In the genomic region with DNA sequence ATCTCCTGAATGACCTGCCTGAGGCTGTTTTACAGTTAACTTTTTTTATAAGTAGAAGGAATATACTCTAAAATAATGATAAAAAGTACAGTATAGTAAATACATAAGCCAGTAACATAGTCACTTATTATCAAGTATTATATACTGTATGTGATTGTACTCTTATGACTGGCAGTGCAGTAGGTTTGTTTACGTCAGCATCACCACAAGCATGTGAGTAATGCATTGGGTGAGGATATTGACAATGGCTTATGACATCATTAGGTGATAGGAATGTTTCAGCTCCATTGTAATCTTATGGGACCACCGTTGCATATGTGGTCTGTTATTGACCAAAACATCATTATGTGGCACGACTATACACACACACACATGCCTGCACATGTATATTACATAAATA, we compare ENCODE assay signal across 18 cellular contexts. TPM values are rescaled to one million over a fixed set of nuclear protein-coding genes. Genes with fewer than 3 reads are reported as not detected.
DNase-seq lines count a peak whose midpoint lies in the region; ATAC-seq, FAIRE-seq and TF ChIP-seq lines count a peak whose summit lies in the region.
"Had no signal": no experiment of that assay in that cellular context is flagged by ENCODE, and none has a peak within 500 bp of the region (broad histone marks: within the 10 kb centered on the region; RNA-seq: fewer than 3 reads in every experiment).

No MANE protein-coding gene starts in this region.

- FAIRE-seq in K562 (lab: Jason Lieb, UNC) = peak; percentile 6
- FAIRE-seq: D721Med had no signal

- peaks cover 3% of the 10 kb centered on the region for H3K9me1 ChIP-seq in K562 (ENCODE audit: control insufficient read depth, insufficient read depth, low read length)

- H3K4me1 ChIP-seq in K562 (replicated peaks in 1 of 2; ENCODE audit: control insufficient read depth in 2 of 2, insufficient read depth in 2 of 2, low read length in 2 of 2) (no peaks in the 10 kb centered on the region; a peak in 1 of 5 replicates), mesenchymal stem cell (ENCODE audit: control insufficient read depth, insufficient read depth, low read depth, low read length) (no peaks in the 10 kb centered on the region), H9 (ENCODE audit: insufficient read depth, low read length) (no peaks in the 10 kb centered on the region)

- no peak for TF ChIP-seq POLR2A in K562 (conservative IDR thresholded peaks at IDR 0.05)

- H4K91ac ChIP-seq in mesenchymal stem cell (ENCODE audit: low read length) (no peak overlapping the region), H9 (ENCODE audit: insufficient read length, low read depth, low read length) (no peak overlapping the region)

- no peaks in the 10 kb centered on the region for H4K20me1 ChIP-seq in K562 (replicated peaks; ENCODE audit: control insufficient read depth, insufficient read depth, low read length)
- H4K20me1 ChIP-seq in H9 (ENCODE audit: control insufficient read depth, insufficient read depth, insufficient read length) = no peaks in the 10 kb centered on the region

- H3K4me3 ChIP-seq in K562 (no peak overlapping the region), mesenchymal stem cell (ENCODE audit: insufficient read depth in 1 of 2, low read depth in 1 of 2, low read length in 2 of 2) (no peak overlapping the region)

- H2AK5ac ChIP-seq in mesenchymal stem cell (ENCODE audit: low read length, severe bottlenecking) (no peak overlapping the region), H9 (ENCODE audit: insufficient read length, low read length) (no peak overlapping the region)

- H3K4me2 ChIP-seq in K562 (ENCODE audit: insufficient read depth, low read length) (no peak overlapping the region), mesenchymal stem cell (ENCODE audit: low read length, poor library complexity, severe bottlenecking) (no peak overlapping the region), H9 (ENCODE audit: insufficient read depth, insufficient read length, low read length) (no peak overlapping the region)

- no peak overlapping the region for H3K27ac Mint-ChIP-seq in H9
- H3K27ac Mint-ChIP-seq: B cell; CD8-positive, alpha-beta T cell; IgD-negative memory B cell had no signal

- TF ChIP-seq EP300 in K562 (IDR thresholded peaks at IDR 0.05; ENCODE audit: low read length) = no peak

- H3K18ac ChIP-seq in mesenchymal stem cell (ENCODE audit: low read depth in 1 of 2, low read length in 2 of 2) (no peak overlapping the region), H9 (ENCODE audit: insufficient read length, low read depth, low read length) (no peak overlapping the region)

- H3T11ph ChIP-seq in H9 (ENCODE audit: low read length) = no peak overlapping the region

- H3K9me3 Mint-ChIP-seq in H9 = no peaks in the 10 kb centered on the region
- H3K9me3 Mint-ChIP-seq: CD8-positive, alpha-beta T cell; IgD-negative memory B cell had no signal

- H3K4me3 Mint-ChIP-seq in H9 = no peak overlapping the region
- H3K4me3 Mint-ChIP-seq: B cell; CD8-positive, alpha-beta T cell; IgD-negative memory B cell had no signal

- H3K36me3 ChIP-seq in K562 (ENCODE audit: control insufficient read depth, insufficient read depth, low read length) (peaks cover 41% of the 10 kb centered on the region), mesenchymal stem cell (ENCODE audit: control insufficient read depth in 1 of 2, insufficient read depth in 2 of 2, low read depth in 1 of 2, low read length in 2 of 2) (peaks cover 6 to 67% of the 10 kb centered on the region in 2 experiments)

- ATAC-seq in K562 (no peak), GM19397 (IDR thresholded peaks at IDR 0.05; ENCODE audit: unreplicated experiment) (no peak)
- ATAC-seq: CD8-positive, alpha-beta T cell; HCT116 had no signal

- in situ Hi-C loops in SK-MEL-5 (cut with HindIII; ENCODE audit: low pct_unique_long_range_greater_than_20kb, low sequenced_read_pairs) (no loop called here), K562 (cut with MboI) (no loop called here), KBM-7 (cut with MboI; ENCODE audit: low pct_unique_long_range_greater_than_20kb, low sequenced_read_pairs) (no loop called here)

- POLR2A ChIA-PET in K562 (lab: Yijun Ruan, JAX) = no interaction called here

- H3K14ac ChIP-seq in mesenchymal stem cell (ENCODE audit: low read length in 2 of 2) = no peak overlapping the region
- no peak overlapping the region for H3K14ac ChIP-seq in H9 (ENCODE audit: insufficient read depth, low read length)

- H2AFZ ChIP-seq in K562 (ENCODE audit: low read depth, low read length) = no peak overlapping the region
- H2AFZ ChIP-seq in mesenchymal stem cell (ENCODE audit: low read depth, low read length) = no peak overlapping the region
- H2AFZ ChIP-seq in H9 (ENCODE audit: low read length) = no peak overlapping the region

- no peak overlapping the region for H4K8ac ChIP-seq in mesenchymal stem cell (ENCODE audit: low read length)
- H4K8ac ChIP-seq in H9 (replicated peaks; ENCODE audit: insufficient read length, low read depth, low read length) = no peak overlapping the region

- H3K79me2 ChIP-seq in K562 (ENCODE audit: control insufficient read depth, insufficient read depth, low read length) = no peaks in the 10 kb centered on the region
- H3K79me2 ChIP-seq in H9 (ENCODE audit: insufficient read depth, low read length) = no peaks in the 10 kb centered on the region

- H3K27ac ChIP-seq in K562 (ENCODE audit: extremely low read depth, low read depth, low read length) (no peak overlapping the region), mesenchymal stem cell (ENCODE audit: low read length, poor library complexity, severe bottlenecking) (no peak overlapping the region), H9 (ENCODE audit: insufficient read length, low read depth, low read length) (no peak overlapping the region)
- H3K27ac ChIP-seq: HL-60 had no signal

- TF ChIP-seq CTCF in K562 (IDR thresholded peaks at IDR 0.05 in 2 of 3, conservative IDR thresholded peaks at IDR 0.05 in 1 of 3; ENCODE audit: insufficient read depth in 2 of 3, low read depth in 1 of 3, low read length in 3 of 3) = no peak
- TF ChIP-seq CTCF in H9 (conservative IDR thresholded peaks at IDR 0.05) = no peak

- H3K4ac ChIP-seq in mesenchymal stem cell (ENCODE audit: low read depth in 1 of 2, low read length in 2 of 2) (no peak overlapping the region), H9 (ENCODE audit: low read depth, low read length) (no peak overlapping the region)

- H3K36me3 Mint-ChIP-seq in H9 (ENCODE audit: insufficient read depth in 1 of 3, low read depth in 3 of 3) = peaks cover 12 to 49% (median 48%) of the 10 kb centered on the region in 3 experiments

- H3K79me1 ChIP-seq in mesenchymal stem cell (replicated peaks; ENCODE audit: low read length, poor library complexity, severe bottlenecking) = peaks cover 3% of the 10 kb centered on the region
- no peaks in the 10 kb centered on the region for H3K79me1 ChIP-seq in H9 (ENCODE audit: insufficient read depth, low read depth, low read length, poor library complexity, severe bottlenecking)

- no peak overlapping the region for H4K5ac ChIP-seq in H9 (ENCODE audit: insufficient read length, low read depth, low read length)

- DNase-seq in ELR (ENCODE audit: low read depth) (peak; percentile 55), SK-MEL-5 (ENCODE audit: low read depth, low spot score) (peak; percentile 64), K562 (ENCODE audit: extremely low read depth in 1 of 4, low spot score in 3 of 4) (no peak), mesenchymal stem cell (peak; percentile 12), KBM-7 (no peak), H9 (no peak)
- DNase-seq in activated CD4-positive, CD25-positive, alpha-beta regulatory T cell (lab: John Stamatoyannopoulos, UW) = no peak
- DNase-seq: C1 segment of cervical spinal cord; CD8-positive, alpha-beta T cell; COR-L47; DMS153; DMS79 treated with DMSO at 0.1 percent for 48 hours had no signal

- H3K23ac ChIP-seq in mesenchymal stem cell (ENCODE audit: low read length in 2 of 2) (no peak overlapping the region), H9 (ENCODE audit: insufficient read length, low read depth, low read length) (no peak overlapping the region)

- no peaks in the 10 kb centered on the region for H3K4me1 Mint-ChIP-seq in H9
- H3K4me1 Mint-ChIP-seq: B cell had no signal

- H3K9ac ChIP-seq in K562 (ENCODE audit: insufficient read depth in 1 of 2, low read depth in 2 of 2, low read length in 2 of 2) (no peak overlapping the region), mesenchymal stem cell (ENCODE audit: low read length) (no peak overlapping the region), H9 (ENCODE audit: extremely low read depth, insufficient read length, low read length) (no peak overlapping the region)

- H3K9me3 ChIP-seq in K562 (replicated peaks; ENCODE audit: control insufficient read depth, insufficient read depth, low read depth, low read length) (no peaks in the 10 kb centered on the region), mesenchymal stem cell (ENCODE audit: control insufficient read depth, low read length) (no peaks in the 10 kb centered on the region), H9 (ENCODE audit: control insufficient read depth, low read depth, low read length) (no peaks in the 10 kb centered on the region)

- BruUV-seq in K562 (replicated peaks; lab: Mats Ljungman, UMichigan) = no TSS peak

- no peak for TF ChIP-seq RAD21 in K562 (CRISPR knock-in tag; conservative IDR thresholded peaks at IDR 0.05 in 1 of 2, IDR thresholded peaks at IDR 0.05 in 1 of 2)

- no peak overlapping the region for H2BK20ac ChIP-seq in H9 (ENCODE audit: low read depth, low read length, poor library complexity, severe bottlenecking)

- H3K27me3 Mint-ChIP-seq in H9 (ENCODE audit: low read depth) = no peaks in the 10 kb centered on the region
- H3K27me3 Mint-ChIP-seq: B cell, IgD-negative memory B cell had no signal

- H2BK5ac ChIP-seq in mesenchymal stem cell (ENCODE audit: low read depth, low read length, poor library complexity, severe bottlenecking) (no peak overlapping the region), H9 (ENCODE audit: insufficient read length, low read length) (no peak overlapping the region)

- no peak overlapping the region for H2BK120ac ChIP-seq in mesenchymal stem cell (ENCODE audit: low read depth, low read length)
- H2BK120ac ChIP-seq in H9 (ENCODE audit: low read depth, low read length, poor library complexity, severe bottlenecking) = no peak overlapping the region

- H2BK12ac ChIP-seq in mesenchymal stem cell (ENCODE audit: low read length in 2 of 2) = no peak overlapping the region
- H2BK12ac ChIP-seq in H9 (ENCODE audit: insufficient read length, low read depth, low read length) = no peak overlapping the region

- CTCF ChIA-PET in K562 (lab: Yijun Ruan, JAX; ENCODE audit: low intra/inter-chr PET ratio) = no interaction called here

- intact Hi-C loops in K562 (cut with micrococcal nuclease) = no loop called here

- H3K23me2 ChIP-seq in H9 (ENCODE audit: insufficient read length, low read depth, low read length, poor library complexity, severe bottlenecking) = no peaks in the 10 kb centered on the region

- 69% methylated on average over 3 of the region's 3 CpGs for WGBS in K562 (ENCODE audit: insufficient coverage, low coverage, missing lambda C conversion rate)
- WGBS in mesenchymal stem cell = 94% methylated on average over 1 of the region's 3 CpGs
- WGBS in H9 (ENCODE audit: extremely low coverage, insufficient read length, low lambda C conversion rate) = no CpG with 5 or more reads among the region's 3 CpGs

- H3K27me3 ChIP-seq in K562 (ENCODE audit: control insufficient read depth in 2 of 2, insufficient read depth in 2 of 2, low read length in 2 of 2) (no peaks in the 10 kb centered on the region), mesenchymal stem cell (ENCODE audit: control insufficient read depth in 1 of 2, insufficient read depth in 1 of 2, low read length in 2 of 2) (no peaks in the 10 kb centered on the region), H9 (ENCODE audit: insufficient read depth, low read length) (no peaks in the 10 kb centered on the region)

- H3K56ac ChIP-seq in H9 (ENCODE audit: insufficient read length, low read depth, low read length) = no peak overlapping the region

- H2BK15ac ChIP-seq in mesenchymal stem cell (ENCODE audit: low read depth, poor library complexity, severe bottlenecking) (no peak overlapping the region), H9 (ENCODE audit: low read depth, low read length) (no peak overlapping the region)

RNA-seq across cellular contexts. Expression of a gene that starts 20.5 kb away (rescaled TPM):
- 13.8 and 14.1 TPM in 2 replicates for total RNA-seq in SK-MEL-5 (2014; rRNA removed; shearing (Covaris generic))
- 40.9 and 48.1 TPM in 2 replicates for polyA plus RNA-seq in SK-MEL-5 (2015; cell fraction: cytosol; rRNA removed)
- polyA plus RNA-seq in SK-MEL-5 (2015; cell fraction: nucleus; rRNA removed) = 26.5 and 49.3 TPM in 2 replicates
- total RNA-seq in K562 (2011; cell fraction: chromatin; rRNA removed; ENCODE audit: low replicate concordance) = 22.8 and 27.0 TPM in 2 replicates
- total RNA-seq in K562 (2011; cell fraction: nucleolus; rRNA removed) = 32.6 and 33.2 TPM in 2 replicates
- 35.9 and 47.6 TPM in 2 replicates for total RNA-seq in K562 (2011; cell fraction: nucleoplasm; rRNA removed)
- total RNA-seq in K562 (2014; rRNA removed) (15.9 and 17.7 TPM in 2 replicates), K562 (2014; rRNA removed; fragmentation: Illumina TruSeq; extraction: Trizol) (19.1 and 20.3 TPM in 2 replicates), K562 (2015; rRNA removed; fragmentation: Illumina TruSeq; extraction: Trizol) (19.9 and 20.8 TPM in 2 replicates), K562 (2021) (13.0 and 14.7 TPM in 2 replicates), H9 (2021) (27.6 and 28.5 TPM in 2 replicates)
- polyA plus RNA-seq in K562 (2011; rRNA removed) (16.0 and 19.1 TPM in 2 replicates), K562 (2014; fragmentation: Illumina TruSeq; extraction: Trizol) (16.8 and 20.5 TPM in 2 replicates), K562 (2014; fragmentation: Nextera tagmentation; extraction: Ambion mirVana) (10 to 100 TPM in 1 of 2 experiments, 1 to 10 TPM in 1; 8.5 to 16.3 TPM), K562 (2014; rRNA removed) (18.0 and 23.0 TPM in 2 replicates)
- polyA plus RNA-seq in K562 (2011; cell fraction: cytosol; rRNA removed) = 8.9 and 9.7 TPM in 2 replicates
- 10.7 and 13.8 TPM in 2 replicates for polyA plus RNA-seq in K562 (2011; cell fraction: nucleus; rRNA removed)
- polyA plus RNA-seq in K562 (2012) = 13.4 and 17.1 TPM in 2 replicates
- polyA minus RNA-seq in K562 (2011; rRNA and poly(A)+ RNA removed) = 17.1 and 21.0 TPM in 2 replicates
- polyA minus RNA-seq in K562 (2011; cell fraction: cytosol; rRNA and poly(A)+ RNA removed) = 6.8 and 10.7 TPM in 2 replicates
- polyA minus RNA-seq in K562 (2011; cell fraction: nucleus; rRNA and poly(A)+ RNA removed) = 24.6 and 26.3 TPM in 2 replicates
- 35.9 TPM for polyA plus RNA-seq in mesenchymal stem cell (2013, experiment 1 of 2)
- 34.7 TPM for polyA plus RNA-seq in mesenchymal stem cell (2013, experiment 2 of 2)

RNA-seq across cellular contexts. Expression of a gene that starts 51.9 kb away (rescaled TPM):
- total RNA-seq in SK-MEL-5 (2014; rRNA removed; shearing (Covaris generic)) = 44.7 TPM in 2 replicates
- polyA plus RNA-seq in SK-MEL-5 (2015; cell fraction: cytosol; rRNA removed) = 27.5 and 30.1 TPM in 2 replicates
- polyA plus RNA-seq in SK-MEL-5 (2015; cell fraction: nucleus; rRNA removed) = 16.3 and 37.4 TPM in 2 replicates
- 35.2 and 71.1 TPM in 2 replicates for total RNA-seq in K562 (2011; cell fraction: chromatin; rRNA removed; ENCODE audit: low replicate concordance)
- 36.2 and 41.8 TPM in 2 replicates for total RNA-seq in K562 (2011; cell fraction: nucleolus; rRNA removed)
- 54.8 and 73.6 TPM in 2 replicates for total RNA-seq in K562 (2011; cell fraction: nucleoplasm; rRNA removed)
- 26.0 and 33.6 TPM in 2 replicates for total RNA-seq in K562 (2014; rRNA removed)
- total RNA-seq in K562 (2014; rRNA removed; fragmentation: Illumina TruSeq; extraction: Trizol) = 81.0 and 99.3 TPM in 2 replicates
- total RNA-seq in K562 (2015; rRNA removed; fragmentation: Illumina TruSeq; extraction: Trizol) = 60.8 and 73.9 TPM in 2 replicates
- 55.8 and 59.4 TPM in 2 replicates for total RNA-seq in K562 (2021)
- 67.3 and 83.7 TPM in 2 replicates for polyA plus RNA-seq in K562 (2011; rRNA removed)
- 11.5 and 32.5 TPM in 2 replicates for polyA plus RNA-seq in K562 (2011; cell fraction: cytosol; rRNA removed)
- 13.2 and 28.9 TPM in 2 replicates for polyA plus RNA-seq in K562 (2011; cell fraction: nucleus; rRNA removed)
- 44.3 and 122 TPM in 2 replicates for polyA plus RNA-seq in K562 (2012)
- 64.0 and 85.1 TPM in 2 replicates for polyA plus RNA-seq in K562 (2014; fragmentation: Illumina TruSeq; extraction: Trizol)
- 100 to 1,000 TPM; 106 to 108 TPM for polyA plus RNA-seq in K562 (2014; fragmentation: Nextera tagmentation; extraction: Ambion mirVana)
- polyA plus RNA-seq in K562 (2014; rRNA removed) = 43.2 and 52.0 TPM in 2 replicates
- 93.5 and 98.2 TPM in 2 replicates for polyA minus RNA-seq in K562 (2011; rRNA and poly(A)+ RNA removed)
- 14.4 and 21.4 TPM in 2 replicates for polyA minus RNA-seq in K562 (2011; cell fraction: cytosol; rRNA and poly(A)+ RNA removed)
- 10.2 and 25.2 TPM in 2 replicates for polyA minus RNA-seq in K562 (2011; cell fraction: nucleus; rRNA and poly(A)+ RNA removed)
- 31.5 TPM for polyA plus RNA-seq in mesenchymal stem cell (2013, experiment 1 of 2)
- 30.5 TPM for polyA plus RNA-seq in mesenchymal stem cell (2013, experiment 2 of 2)
- 7.9 and 8.8 TPM in 2 replicates for total RNA-seq in H9 (2021)

Comparison
In these comparisons a context has a peak if more than half of its experiments do, and no peak if none do; other contexts are left out.
1. DNase-seq: peak in ELR (single experiment), SK-MEL-5 (single experiment) and mesenchymal stem cell (single experiment); none in K562 (0 of 4), activated CD4-positive, CD25-positive, alpha-beta regulatory T cell (0 of 4), KBM-7 (single experiment) and H9 (single experiment).